Comparison of ENCODE assay signal across 24 cellular contexts in the genomic region with DNA sequence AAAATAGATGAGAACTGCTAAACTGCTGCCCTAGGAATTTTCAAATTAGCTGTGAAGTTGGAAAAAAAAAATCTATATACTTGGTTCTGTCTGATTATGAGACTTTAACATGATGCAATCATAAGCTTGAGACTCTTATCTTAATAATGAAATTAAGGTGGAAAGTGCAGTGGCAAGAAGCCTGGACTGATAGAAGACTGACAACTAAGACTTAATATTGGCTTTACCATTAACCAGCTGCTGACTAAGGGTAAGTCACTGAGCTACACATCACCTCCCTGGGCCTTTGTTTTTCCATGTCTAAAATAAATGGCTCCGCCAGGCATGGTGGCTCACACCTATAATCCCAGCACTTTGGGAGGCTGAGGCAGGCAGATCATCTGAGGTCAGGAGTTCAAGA.
"Had no signal": no experiment of that assay in that cellular context is flagged by ENCODE, and none has a peak within 500 bp of the region (broad histone marks: within the 10 kb centered on the region; RNA-seq: fewer than 3 reads in every experiment).

No MANE protein-coding gene starts in this region.

- H3K36me3 ChIP-seq: cardiac muscle cell, SJSA1 had no signal

- H3K4me3 ChIP-seq: cardiac muscle cell, SJSA1 had no signal

- DNase-seq: activated B cell treated with CpG ODN at 0.5 μM for 24 hours; activated CD4-positive, alpha-beta memory T cell treated with anti-CD3 and anti-CD28 coated beads for 36 hours; activated CD4-positive, alpha-beta T cell treated with anti-CD3 and anti-CD28 coated beads for 1 hour; activated CD4-positive, alpha-beta T cell treated with anti-CD3 and anti-CD28 coated beads, Interleukin-2, amount 10 ng/mL, durations not matched to agents 24 days and 14 days; activated CD8-positive, alpha-beta memory T cell treated with anti-CD3 and anti-CD28 coated beads for 24 hours; activated gamma-delta T cell; activated naive CD4-positive, alpha-beta T cell treated with anti-CD3 and anti-CD28 coated beads for 36 hours; activated T-cell treated with anti-CD3 and anti-CD28 coated beads, Interleukin-2, amount 50 U/mL, for 4 hours; brain microvascular endothelial cell; MM.1S; NCI-H1105; NCI-H1436; NCI-H187; NCI-H2081; NCI-H446 treated with DMSO at 0.1 percent for 48 hours; NCI-H524 treated with DMSO at 0.1 percent for 48 hours; NCI-H748 treated with DMSO at 0.1 percent for 48 hours; SHP77; T-helper 17 cell; T-helper 9 cell had no signal

- H3K27ac ChIP-seq: brain microvascular endothelial cell, cardiac muscle cell, SJSA1 had no signal

- ATAC-seq: activated T-cell treated with anti-CD3 and anti-CD28 coated beads, Interleukin-2, amount 50 U/mL, for 4 hours; activated T-helper 17 cell treated with anti-CD3 and anti-CD28 coated beads, Interleukin-2, amount 50 U/mL, for 72 hours; Panc1; T-helper 17 cell had no signal

- H3K4me1 ChIP-seq: SJSA1 had no signal

- H3K27me3 ChIP-seq: brain microvascular endothelial cell, cardiac muscle cell, SJSA1 had no signal

- H3K9me3 ChIP-seq: SJSA1 had no signal
